8 cellular contexts compared by ENCODE assay signal in genomic region chr6:69866351-69867074, GRCh38. TPM values are rescaled to one million over a fixed set of nuclear protein-coding genes. Genes with fewer than 3 reads are reported as not detected.
DNase-seq lines count a peak whose midpoint lies in the region; ATAC-seq and TF ChIP-seq lines count a peak whose summit lies in the region.

Gene COL19A1, plus strand, starts transcription at chr6:69866556. Its CDS starts 13,012 bp downstream, at chr6:69879568.

- intact Hi-C loops in colonic mucosa (cut with DNase I), result no loop called here

- H3K9me3 ChIP-seq in colonic mucosa (no peaks in the 10 kb centered on the region), lung (ENCODE audit: control insufficient read depth in 2 of 2, insufficient read depth in 1 of 2, low read length in 1 of 2) (no peaks in the 10 kb centered on the region)

- H3K36me3 ChIP-seq in colonic mucosa (no peaks in the 10 kb centered on the region), lung (ENCODE audit: control insufficient read depth in 2 of 2, insufficient read depth in 2 of 2, low read length in 2 of 2) (no peaks in the 10 kb centered on the region)

- H3K4me1 ChIP-seq in colonic mucosa (no peaks in the 10 kb centered on the region), lung (ENCODE audit: control insufficient read depth in 2 of 2, insufficient read depth in 2 of 2, low read length in 2 of 2) (peaks cover 0 to 6% of the 10 kb centered on the region in 2 donors)

- peaks cover 59% of the 10 kb centered on the region for H3K27me3 Mint-ChIP-seq in T-helper 2 cell treated with Interferon-gamma antibody and Interleukin-4, amounts not matched to agents 5 μg/mL and 100 μg/mL, for 36 hours (ENCODE audit: low read depth)
- peaks cover 38% of the 10 kb centered on the region for H3K27me3 Mint-ChIP-seq in stimulated activated naive CD8-positive, alpha-beta T cell treated with anti-CD3 and anti-CD28 coated beads, Interleukin-15, amount 100 ng/mL, for 72 hours

- no peaks in the 10 kb centered on the region for H3K36me3 Mint-ChIP-seq in T-helper 2 cell treated with Interferon-gamma antibody and Interleukin-4, amounts not matched to agents 5 μg/mL and 100 μg/mL, for 36 hours (ENCODE audit: low read depth)

- TF ChIP-seq CTCF in colonic mucosa (IDR thresholded peaks at IDR 0.05), result no peak
- TF ChIP-seq CTCF in lung (IDR thresholded peaks at IDR 0.05; ENCODE audit: control extremely low read depth, extremely low read depth), result no peak

- H3K27ac ChIP-seq in colonic mucosa (peak within 1 kb of the TSS; percentile 1), lung (ENCODE audit: low read depth in 1 of 2, low read length in 1 of 2) (peak within 1 kb of the TSS in 1 of 2 donors; percentile 71)

- H3K9ac ChIP-seq in colonic mucosa (ENCODE audit: low read depth in 2 of 2, low read length in 2 of 2), result peak within 1 kb of the TSS; percentile 36 to 48

- H3K4me3 ChIP-seq in colonic mucosa, result peak within 1 kb of the TSS; percentile 53
- peak within 1 kb of the TSS; percentile 45 for H3K4me3 ChIP-seq in lung

- H3K27ac Mint-ChIP-seq in T-helper 2 cell treated with Interferon-gamma antibody and Interleukin-4, amounts not matched to agents 5 μg/mL and 100 μg/mL, for 36 hours, result peak within 1 kb of the TSS; percentile 39
- peak within 1 kb of the TSS in 1 of 2 donors; percentile 83 for H3K27ac Mint-ChIP-seq in stimulated activated naive CD8-positive, alpha-beta T cell treated with anti-CD3 and anti-CD28 coated beads, Interleukin-15, amount 100 ng/mL, for 72 hours

- peaks cover 7% of the 10 kb centered on the region for H3K27me3 ChIP-seq in colonic mucosa
- H3K27me3 ChIP-seq in lung (ENCODE audit: control insufficient read depth, insufficient read depth), result no peaks in the 10 kb centered on the region

- ATAC-seq in GM19395 (IDR thresholded peaks at IDR 0.05; ENCODE audit: unreplicated experiment) (peak; percentile 68), HG03439 (IDR thresholded peaks at IDR 0.05; ENCODE audit: unreplicated experiment) (peak; percentile 61), lung (ENCODE audit: insufficient read depth, low FRiP score) (peak; percentile 48)
- ATAC-seq in stimulated activated naive CD8-positive, alpha-beta T cell treated with anti-CD3 and anti-CD28 coated beads, Interleukin-15, amount 100 ng/mL, for 72 hours, result peak; percentile 58

- H3K4me1 Mint-ChIP-seq in T-helper 2 cell treated with Interferon-gamma antibody and Interleukin-4, amounts not matched to agents 5 μg/mL and 100 μg/mL, for 36 hours (ENCODE audit: low read depth), result peaks cover 16% of the 10 kb centered on the region
- H3K4me1 Mint-ChIP-seq in stimulated activated naive CD8-positive, alpha-beta T cell treated with anti-CD3 and anti-CD28 coated beads, Interleukin-15, amount 100 ng/mL, for 72 hours, result peaks cover 24% of the 10 kb centered on the region

- WGBS in lung, 2 donors, result 4% methylated on average over 26 of the region's 26 CpGs

- peak; percentile 18 for DNase-seq in COLO668 (lab: John Stamatoyannopoulos, UW; ENCODE audit: unreplicated experiment)
- peak; percentile 10 for DNase-seq in T-helper 2 cell treated with Interferon-gamma antibody and Interleukin-4, amounts not matched to agents 5 μg/mL and 100 μg/mL, for 36 hours (ENCODE audit: low spot score)
- peak; percentile 21 for DNase-seq in colonic mucosa
- no peak for DNase-seq in lung (ENCODE audit: low spot score)
- peak; percentile 15 to 44 for DNase-seq in stimulated activated naive CD8-positive, alpha-beta T cell treated with anti-CD3 and anti-CD28 coated beads, Interleukin-15, amount 100 ng/mL, for 72 hours
- no peak for DNase-seq in HCEC 1CT

- H3K9me3 Mint-ChIP-seq in T-helper 2 cell treated with Interferon-gamma antibody and Interleukin-4, amounts not matched to agents 5 μg/mL and 100 μg/mL, for 36 hours, result no peaks in the 10 kb centered on the region
- no peaks in the 10 kb centered on the region for H3K9me3 Mint-ChIP-seq in stimulated activated naive CD8-positive, alpha-beta T cell treated with anti-CD3 and anti-CD28 coated beads, Interleukin-15, amount 100 ng/mL, for 72 hours

- H3K4me3 Mint-ChIP-seq in T-helper 2 cell treated with Interferon-gamma antibody and Interleukin-4, amounts not matched to agents 5 μg/mL and 100 μg/mL, for 36 hours, result peak within 1 kb of the TSS; percentile 86
- H3K4me3 Mint-ChIP-seq in stimulated activated naive CD8-positive, alpha-beta T cell treated with anti-CD3 and anti-CD28 coated beads, Interleukin-15, amount 100 ng/mL, for 72 hours, result peak within 1 kb of the TSS; percentile 83 to 89

RNA-seq across cellular contexts. Expression of gene COL19A1, which starts in this region (rescaled TPM):
- under 1 TPM; 0.22 to 0.56 TPM for total RNA-seq in colonic mucosa
- 1 to 10 TPM in 1 of 2 donors, under 1 TPM in 1; 0.80 to 4.4 TPM for total RNA-seq in lung
- under 1 TPM in 1 of 2 donors, not detected in 1; 0.09 TPM for polyA plus RNA-seq in lung

Comparison
In these comparisons a context has a peak if more than half of its experiments do, and no peak if none do; other contexts are left out.
1. Peak in DNase-seq, H3K4me3 ChIP-seq, H3K27ac ChIP-seq and H3K9ac ChIP-seq in colonic mucosa; RNA of the gene not detected or under 1 TPM.
2. DNase-seq: peak in COLO668 (single experiment), T-helper 2 cell treated with Interferon-gamma antibody and Interleukin-4, amounts not matched to agents 5 μg/mL and 100 μg/mL, for 36 hours (single experiment) and stimulated activated naive CD8-positive, alpha-beta T cell treated with anti-CD3 and anti-CD28 coated beads, Interleukin-15, amount 100 ng/mL, for 72 hours (2 of 2); none in lung (single experiment) and HCEC 1CT (single experiment).
3. Peak in every context shown above with its lines, with median percentiles within 50 percentile points of each other: ATAC-seq.